Comparison of ENCODE assay signal across 14 cellular contexts in genomic region chr22:36395061-36395849, GRCh38. TPM values are rescaled to one million over a fixed set of nuclear protein-coding genes. Genes with fewer than 3 reads are reported as not detected.
DNase-seq lines count a peak whose midpoint lies in the region; ATAC-seq and TF ChIP-seq lines count a peak whose summit lies in the region.
"Had no signal": no experiment of that assay in that cellular context is flagged by ENCODE, and none has a peak within 500 bp of the region (broad histone marks: within the 10 kb centered on the region; RNA-seq: fewer than 3 reads in every experiment).

No MANE protein-coding gene starts in this region.

- H3K27ac ChIP-seq in RWPE2 (ENCODE audit: poor library complexity, severe bottlenecking) (peak overlapping the region; percentile 95), smooth muscle cell (ENCODE audit: low read depth) (peak overlapping the region; percentile 58), psoas muscle (no peak overlapping the region)
- H3K27ac ChIP-seq: testis had no signal

- no peak overlapping the region for H2AFZ ChIP-seq in smooth muscle cell (ENCODE audit: low read depth)

- H3K4me1 ChIP-seq in RWPE2 (ENCODE audit: insufficient read depth, poor library complexity, severe bottlenecking) (peaks cover 51% of the 10 kb centered on the region), smooth muscle cell (ENCODE audit: low read depth) (no peaks in the 10 kb centered on the region), psoas muscle (no peaks in the 10 kb centered on the region)
- H3K4me1 ChIP-seq: testis had no signal

- H3F3A ChIP-seq in smooth muscle cell (ENCODE audit: low read depth): no peaks in the 10 kb centered on the region

- no peak overlapping the region for H3K4me3 ChIP-seq in RWPE2 (ENCODE audit: severe bottlenecking)
- no peak overlapping the region for H3K4me3 ChIP-seq in smooth muscle cell
- H3K4me3 ChIP-seq in psoas muscle: no peak overlapping the region
- H3K4me3 ChIP-seq: heart left ventricle, testis had no signal

- peak overlapping the region; percentile 26 for H3K4me2 ChIP-seq in smooth muscle cell

- no peaks in the 10 kb centered on the region for H4K20me1 ChIP-seq in smooth muscle cell (ENCODE audit: low read depth)

- WGBS in smooth muscle cell (ENCODE audit: low lambda C conversion rate): 81% methylated on average over 12 of the region's 12 CpGs
- WGBS in psoas muscle, 3 donors: 77 to 90% (median 81%) methylated on average over 12 of the region's 12 CpGs

- H3K36me3 ChIP-seq in RWPE2 (ENCODE audit: low read depth) (no peaks in the 10 kb centered on the region), smooth muscle cell (ENCODE audit: low read depth) (no peaks in the 10 kb centered on the region), psoas muscle (ENCODE audit: insufficient read depth in 1 of 2, low read depth in 1 of 2) (no peaks in the 10 kb centered on the region)
- H3K36me3 ChIP-seq: heart left ventricle had no signal

- DNase-seq in DMS79 treated with DMSO at 0.1 percent for 48 hours (lab: John Stamatoyannopoulos, UW) (peak; percentile 15), DMS79 (lab: John Stamatoyannopoulos, UW) (no peak), RWPE2 (ENCODE audit: low spot score) (no peak), kidney tubule cell (ENCODE audit: low spot score) (peak; percentile 34), smooth muscle cell (lab: John Stamatoyannopoulos, UW; ENCODE audit: unreplicated experiment) (no peak), NCI-H1092 treated with DMSO at 0.1 percent for 48 hours (lab: John Stamatoyannopoulos, UW) (no peak), psoas muscle (no peak)
- DNase-seq in stimulated activated CD4-positive, alpha-beta T cell treated with anti-CD3 and anti-CD28 coated beads, Interleukin-12 subunit alpha, Interleukin-12 subunit beta, amount 100 ng/mL, for 4 hours: no peak
- DNase-seq: activated CD8-positive, alpha-beta memory T cell treated with anti-CD3 and anti-CD28 coated beads, Interleukin-2, amount 50 U/mL, for 4 hours; effector CD8-positive, alpha-beta T cell; heart left ventricle; KBM-7; NCI-H2171; testis had no signal

- no peak overlapping the region for H3K9ac ChIP-seq in smooth muscle cell (ENCODE audit: low read depth)

- intact Hi-C loops in psoas muscle (cut with DNase I): no loop called here

- no peaks in the 10 kb centered on the region for H3K9me3 ChIP-seq in RWPE2 (ENCODE audit: severe bottlenecking)
- no peaks in the 10 kb centered on the region for H3K9me3 ChIP-seq in smooth muscle cell (replicated peaks; ENCODE audit: low read depth)
- H3K9me3 ChIP-seq in psoas muscle: no peaks in the 10 kb centered on the region
- H3K9me3 ChIP-seq: heart left ventricle, testis had no signal

- no peak for TF ChIP-seq CTCF in RWPE2 (IDR thresholded peaks at IDR 0.05; ENCODE audit: poor library complexity, severe bottlenecking)
- no peak for TF ChIP-seq CTCF in smooth muscle cell (IDR thresholded peaks at IDR 0.05; ENCODE audit: borderline replicate concordance, insufficient read depth, poor library complexity, severe bottlenecking)
- no peak for TF ChIP-seq CTCF in psoas muscle (IDR thresholded peaks at IDR 0.05)

- no peak for ATAC-seq in RWPE2 (ENCODE audit: low read depth)
- no peak for ATAC-seq in psoas muscle

- H3K27me3 ChIP-seq in RWPE2 (ENCODE audit: insufficient read depth, poor library complexity, severe bottlenecking): no peaks in the 10 kb centered on the region
- no peaks in the 10 kb centered on the region for H3K27me3 ChIP-seq in smooth muscle cell (ENCODE audit: low read depth)
- H3K27me3 ChIP-seq in psoas muscle (ENCODE audit: insufficient read depth in 3 of 3, low read length in 2 of 3): no peaks in the 10 kb centered on the region
- H3K27me3 ChIP-seq: heart left ventricle, testis had no signal

- H3K79me2 ChIP-seq in smooth muscle cell (ENCODE audit: low read depth): peaks cover 4% of the 10 kb centered on the region

RNA-seq across cellular contexts. Expression of gene MYH9, which starts 7.5 kb away (rescaled TPM):
- total RNA-seq in smooth muscle cell (350 and 378 TPM in 2 replicates), psoas muscle (100 to 1,000 TPM in 3 of 4 donors, 10 to 100 TPM in 1; 92.0 to 214 (median 179) TPM)
- polyA plus RNA-seq in smooth muscle cell (361 and 382 TPM in 2 replicates), psoas muscle (10 to 100 TPM; 35.6 to 89.3 (median 56.3) TPM)

Comparison
In these comparisons a context has a peak if more than half of its experiments do, and no peak if none do; other contexts are left out.
1. DNase-seq: peak in DMS79 treated with DMSO at 0.1 percent for 48 hours (single experiment) and kidney tubule cell (single experiment); none in DMS79 (single experiment), RWPE2 (single experiment), smooth muscle cell (single experiment), NCI-H1092 treated with DMSO at 0.1 percent for 48 hours (single experiment), psoas muscle (0 of 2) and stimulated activated CD4-positive, alpha-beta T cell treated with anti-CD3 and anti-CD28 coated beads, Interleukin-12 subunit alpha, Interleukin-12 subunit beta, amount 100 ng/mL, for 4 hours (single experiment).